11 cellular contexts compared by ENCODE assay signal in genomic region chr10:71795248-71795647, GRCh38. TPM values are rescaled to one million over a fixed set of nuclear protein-coding genes. Genes with fewer than 3 reads are reported as not detected.
DNase-seq lines count a peak whose midpoint lies in the region; ATAC-seq lines count a peak whose summit lies in the region.
"Had no signal": no experiment of that assay in that cellular context is flagged by ENCODE, and none has a peak within 500 bp of the region (broad histone marks: within the 10 kb centered on the region; RNA-seq: fewer than 3 reads in every experiment).

No MANE protein-coding gene starts in this region.

- H3K9ac ChIP-seq in Karpas-422 (ENCODE audit: low read length) (no peak overlapping the region), adipocyte (ENCODE audit: low read length) (no peak overlapping the region)

- H4K20me1 ChIP-seq in Karpas-422 (ENCODE audit: insufficient read depth, low read depth, low read length) = no peaks in the 10 kb centered on the region

- no peak for ATAC-seq in GM21825 (IDR thresholded peaks at IDR 0.05; ENCODE audit: unreplicated experiment)
- no peak for ATAC-seq in HG03095 (IDR thresholded peaks at IDR 0.05; ENCODE audit: unreplicated experiment)
- ATAC-seq: activated T-cell treated with anti-CD3 and anti-CD28 coated beads, Interleukin-2, amount 50 U/mL, for 4 hours; T-helper 17 cell had no signal

- H3K4me2 ChIP-seq in Karpas-422 (ENCODE audit: low read depth, low read length, poor library complexity, severe bottlenecking) = no peak overlapping the region

- no peaks in the 10 kb centered on the region for H3K27me3 ChIP-seq in Karpas-422 (ENCODE audit: low read length)
- peaks cover 1% of the 10 kb centered on the region for H3K27me3 ChIP-seq in adipocyte (replicated peaks; ENCODE audit: control insufficient read depth, insufficient read depth, low read length)

- H3K79me2 ChIP-seq in Karpas-422 (ENCODE audit: low read length) = no peaks in the 10 kb centered on the region

- no peaks in the 10 kb centered on the region for H3K4me1 ChIP-seq in Karpas-422 (ENCODE audit: low read length)
- no peaks in the 10 kb centered on the region for H3K4me1 ChIP-seq in adipocyte (ENCODE audit: control insufficient read depth, insufficient read depth, low read length)

- H2AFZ ChIP-seq in Karpas-422 (ENCODE audit: low read length) = no peak overlapping the region

- no peak overlapping the region for H3K27ac ChIP-seq in Karpas-422 (ENCODE audit: low read length)

- no peaks in the 10 kb centered on the region for H3K9me2 ChIP-seq in Karpas-422 (replicated peaks; ENCODE audit: insufficient read depth, low read length)

- H3K9me3 ChIP-seq in Karpas-422 (ENCODE audit: low read length) = no peaks in the 10 kb centered on the region
- no peaks in the 10 kb centered on the region for H3K9me3 ChIP-seq in adipocyte (ENCODE audit: control insufficient read depth, low read length)

- H3K36me3 ChIP-seq in Karpas-422 (ENCODE audit: insufficient read depth, low read length) (no peaks in the 10 kb centered on the region), adipocyte (ENCODE audit: control insufficient read depth, insufficient read depth, low read length, severe bottlenecking) (no peaks in the 10 kb centered on the region)

- DNase-seq in GM03348 (ENCODE audit: low spot score) (peak; percentile 68), Karpas-422 (peak; percentile 54), adipocyte (ENCODE audit: low read depth) (peak; percentile 55), left kidney (ENCODE audit: low read depth, low spot score) (peak; percentile 81), NCI-H187 treated with DMSO at 0.1 percent for 48 hours (lab: John Stamatoyannopoulos, UW) (no peak)
- DNase-seq: activated T-cell treated with anti-CD3 and anti-CD28 coated beads, Interleukin-2, amount 50 U/mL, for 4 hours; cortex of kidney; NCI-H2227 treated with DMSO at 0.1 percent for 48 hours; T-helper 17 cell had no signal

- no peak overlapping the region for H3K4me3 ChIP-seq in Karpas-422 (ENCODE audit: low read length)
- no peak overlapping the region for H3K4me3 ChIP-seq in adipocyte (ENCODE audit: low read length)

RNA-seq across cellular contexts. Expression of gene VSIR, which starts 21.9 kb away (rescaled TPM):
- total RNA-seq in Karpas-422 (2014; rRNA removed; shearing (Covaris generic); ENCODE audit: low replicate concordance) = 0.07 and 1.8 TPM in 2 replicates

RNA-seq across cellular contexts. Expression of gene PSAP, which starts 55.8 kb away (rescaled TPM):
- total RNA-seq in Karpas-422 (2014; rRNA removed; shearing (Covaris generic); ENCODE audit: low replicate concordance) = 114 and 201 TPM in 2 replicates
